Comparison of ENCODE assay signal across 9 cellular contexts in genomic region chr10:67306588-67307205, GRCh38.
A peak's percentile ranks its signal among the peaks of the same experiment; 100 is the strongest.
DNase-seq lines count a peak whose midpoint lies in the region; TF ChIP-seq lines count a peak whose summit lies in the region.
"Had no signal": no experiment of that assay in that cellular context is flagged by ENCODE, and none has a peak within 500 bp of the region (broad histone marks: within the 10 kb centered on the region; RNA-seq: fewer than 3 reads in every experiment).

No MANE protein-coding gene starts in this region.

- no peaks in the 10 kb centered on the region for H3K36me3 ChIP-seq in prostate gland
- H3K36me3 ChIP-seq: SJCRH30 had no signal

- 91% methylated on average over 2 of the region's 2 CpGs for WGBS in prostate gland

- no peaks in the 10 kb centered on the region for H3K9me3 ChIP-seq in prostate gland
- H3K9me3 ChIP-seq: SJCRH30 had no signal

- H3K4me3 ChIP-seq in dorsolateral prefrontal cortex (no peak overlapping the region), retinal pigment epithelial cell (ENCODE audit: low read length) (no peak overlapping the region), prostate gland (no peak overlapping the region)
- H3K4me3 ChIP-seq: SJCRH30 had no signal

- intact Hi-C loops in dorsolateral prefrontal cortex (cut with DNase I): loop anchor here (5.0 to 10.0 kb wide), 2 partner anchors 374 to 382 kb away; partner anchors contain the start of gene LRRTM3 (in 1 of the 2)
- intact Hi-C loops in prostate gland (cut with DNase I): no loop called here

- H3K27me3 ChIP-seq in dorsolateral prefrontal cortex: no peaks in the 10 kb centered on the region
- H3K27me3 ChIP-seq in prostate gland (replicated peaks; ENCODE audit: insufficient read depth): no peaks in the 10 kb centered on the region
- H3K27me3 ChIP-seq: SJCRH30 had no signal

- peak; percentile 1 for DNase-seq in DMS153 (lab: John Stamatoyannopoulos, UW)
- no peak for DNase-seq in DMS153 treated with DMSO at 0.1 percent for 48 hours (lab: John Stamatoyannopoulos, UW; ENCODE audit: unreplicated experiment)
- DNase-seq in NAMALWA (ENCODE audit: low spot score): peak; percentile 48
- no peak for DNase-seq in dorsolateral prefrontal cortex
- DNase-seq in retinal pigment epithelial cell (ENCODE audit: low read depth): no peak
- DNase-seq in GOT3 (lab: John Stamatoyannopoulos, UW): no peak
- DNase-seq in stimulated activated CD4-positive, alpha-beta T cell treated with anti-CD3 and anti-CD28 coated beads, Interleukin-4, amount 100 ng/mL, for 4 hours: no peak
- no peak for DNase-seq in prostate gland (ENCODE audit: low spot score)

- H3K4me1 ChIP-seq in prostate gland (replicated peaks): no peaks in the 10 kb centered on the region
- H3K4me1 ChIP-seq: SJCRH30 had no signal

- TF ChIP-seq CTCF in dorsolateral prefrontal cortex (IDR thresholded peaks at IDR 0.05 in 54 of 56, conservative IDR thresholded peaks at IDR 0.05 in 2 of 56; ENCODE audit: low read depth in 1 of 56, partially characterized antibody in 56 of 56) (peak; percentile 25 to 74 (median 58)), retinal pigment epithelial cell (conservative IDR thresholded peaks at IDR 0.05; ENCODE audit: low read depth, low read length) (peak; percentile 60), prostate gland (IDR thresholded peaks at IDR 0.05) (peak in 2 of 4 experiments; percentile 16 to 32)

- H3K27ac ChIP-seq in dorsolateral prefrontal cortex (no peak overlapping the region), prostate gland (no peak overlapping the region)
- H3K27ac ChIP-seq: SJCRH30 had no signal

- no peak for TF ChIP-seq POLR2A in prostate gland (IDR thresholded peaks at IDR 0.05)

Comparison
In these comparisons a context has a peak if more than half of its experiments do, and no peak if none do; other contexts are left out.
1. DNase-seq: peak in DMS153 (single experiment) and NAMALWA (single experiment); none in DMS153 treated with DMSO at 0.1 percent for 48 hours (single experiment), dorsolateral prefrontal cortex (0 of 10), retinal pigment epithelial cell (single experiment), GOT3 (single experiment), stimulated activated CD4-positive, alpha-beta T cell treated with anti-CD3 and anti-CD28 coated beads, Interleukin-4, amount 100 ng/mL, for 4 hours (0 of 2) and prostate gland (single experiment).